In genomic region chr15:73681073-73681472, GRCh38 we compare ENCODE assay signal across 23 cellular contexts.
"Had no signal": no experiment of that assay in that cellular context is flagged by ENCODE, and none has a peak within 500 bp of the region (broad histone marks: within the 10 kb centered on the region; RNA-seq: fewer than 3 reads in every experiment).

No MANE protein-coding gene starts in this region.

- DNase-seq: activated B cell treated with CpG ODN at 0.5 μM for 24 hours; activated CD4-positive, alpha-beta T cell treated with anti-CD3 and anti-CD28 coated beads for 36 hours; activated CD4-positive, alpha-beta T cell treated with anti-CD3 and anti-CD28 coated beads, Interleukin-2, amount 50 U/mL, for 4 hours; activated effector memory CD4-positive, alpha-beta T cell treated with anti-CD3 and anti-CD28 coated beads, Interleukin-2, amount 50 U/mL, for 16 hours; activated naive CD4-positive, alpha-beta T cell treated with anti-CD3 and anti-CD28 coated beads, Interleukin-2, amount 10 ng/mL, durations not matched to agents 7 days and 5 days; activated T-cell treated with anti-CD3 and anti-CD28 coated beads for 4 hours; amygdala; effector CD4-positive, alpha-beta T cell; heart left ventricle; left cardiac atrium; nephron progenitor cell; occipital lobe; posterior cingulate gyrus; small intestine; stimulated activated CD4-positive, alpha-beta T cell treated with anti-CD3 and anti-CD28 coated beads, Interleukin-2, amount 100 ng/mL, for 24 hours; stimulated activated naive B cell treated with anti-CD40 and anti-IgM and Interleukin-4, amounts not matched to agents 10 μg/mL and 1 μg/mL and 100 μg/mL, for 72 hours; T-helper 9 cell; trophoblast cell had no signal

- H3K27me3 ChIP-seq: cardiac muscle cell, vagina had no signal

- H3K4me3 Mint-ChIP-seq: activated B cell treated with CpG ODN at 0.5 μM for 24 hours; activated CD4-positive, alpha-beta T cell treated with anti-CD3 and anti-CD28 coated beads for 36 hours; activated naive CD4-positive, alpha-beta T cell treated with anti-CD3 and anti-CD28 coated beads, Interleukin-2, amount 10 ng/mL, durations not matched to agents 7 days and 5 days; nephron progenitor cell; stimulated activated naive B cell treated with anti-CD40 and anti-IgM and Interleukin-4, amounts not matched to agents 10 μg/mL and 1 μg/mL and 100 μg/mL, for 72 hours had no signal

- H3K27ac Mint-ChIP-seq: activated B cell treated with CpG ODN at 0.5 μM for 24 hours; activated CD4-positive, alpha-beta T cell treated with anti-CD3 and anti-CD28 coated beads for 36 hours; activated naive CD4-positive, alpha-beta T cell treated with anti-CD3 and anti-CD28 coated beads, Interleukin-2, amount 10 ng/mL, durations not matched to agents 7 days and 5 days; nephron progenitor cell; stimulated activated naive B cell treated with anti-CD40 and anti-IgM and Interleukin-4, amounts not matched to agents 10 μg/mL and 1 μg/mL and 100 μg/mL, for 72 hours had no signal

- H3K9me3 ChIP-seq: heart left ventricle, vagina had no signal

- FAIRE-seq: endometrium, islet of Langerhans, small intestine had no signal

- H3K4me3 ChIP-seq: cardiac muscle cell, heart left ventricle, vagina had no signal

- H3K9me3 Mint-ChIP-seq: activated B cell treated with CpG ODN at 0.5 μM for 24 hours; activated naive CD4-positive, alpha-beta T cell treated with anti-CD3 and anti-CD28 coated beads, Interleukin-2, amount 10 ng/mL, durations not matched to agents 7 days and 5 days; nephron progenitor cell; stimulated activated naive B cell treated with anti-CD40 and anti-IgM and Interleukin-4, amounts not matched to agents 10 μg/mL and 1 μg/mL and 100 μg/mL, for 72 hours had no signal

- H3K27ac ChIP-seq: cardiac muscle cell, heart left ventricle, vagina had no signal

- ATAC-seq: heart left ventricle; left cardiac atrium; sciatic nerve; stimulated activated naive B cell treated with anti-CD40 and anti-IgM and Interleukin-4, amounts not matched to agents 10 μg/mL and 1 μg/mL and 100 μg/mL, for 72 hours had no signal

- H3K36me3 Mint-ChIP-seq: activated naive CD4-positive, alpha-beta T cell treated with anti-CD3 and anti-CD28 coated beads, Interleukin-2, amount 10 ng/mL, durations not matched to agents 7 days and 5 days had no signal

- H3K36me3 ChIP-seq: cardiac muscle cell, heart left ventricle, vagina had no signal
